19 cellular contexts compared by ENCODE assay signal in genomic region chr1:40785446-40785845, GRCh38. TPM values are rescaled to one million over a fixed set of nuclear protein-coding genes. Genes with fewer than 3 reads are reported as not detected.
DNase-seq lines count a peak whose midpoint lies in the region; ATAC-seq, FAIRE-seq and TF ChIP-seq lines count a peak whose summit lies in the region.
"Had no signal": no experiment of that assay in that cellular context is flagged by ENCODE, and none has a peak within 500 bp of the region (broad histone marks: within the 10 kb centered on the region; RNA-seq: fewer than 3 reads in every experiment).

No MANE protein-coding gene starts in this region.

- ATAC-seq in CD8-positive, alpha-beta T cell: no peak
- ATAC-seq in T-helper 17 cell (no peak), gastroesophageal sphincter (no peak)
- ATAC-seq: left lung, right lobe of liver had no signal

- TF ChIP-seq CTCF in CD8-positive, alpha-beta T cell (IDR thresholded peaks at IDR 0.05): no peak
- TF ChIP-seq CTCF in gastroesophageal sphincter (IDR thresholded peaks at IDR 0.05): no peak

- no peak for DNase-seq in CD8-positive, alpha-beta T cell
- DNase-seq in T-helper 17 cell: no peak
- no peak for DNase-seq in RCC 7860 (ENCODE audit: low spot score)
- DNase-seq in NCI-H1092 (lab: John Stamatoyannopoulos, UW): no peak
- DNase-seq in superior temporal gyrus (ENCODE audit: extremely low spot score): no peak
- no peak for DNase-seq in HPDE6-E6E7 (ENCODE audit: extremely low spot score)
- DNase-seq: activated CD8-positive, alpha-beta memory T cell treated with anti-CD3 and anti-CD28 coated beads, Interleukin-2, amount 50 U/mL, for 4 hours; central memory CD4-positive, alpha-beta T cell; DMS153; left lung; NCI-H1930; SJCRH30; stimulated activated CD4-positive, alpha-beta T cell treated with anti-CD3 and anti-CD28 coated beads, Interleukin-2, amount 100 ng/mL, for 24 hours; T1000; thyroid gland had no signal

- H3K4me3 ChIP-seq in CD8-positive, alpha-beta T cell (ENCODE audit: low read depth, low read length): no peak overlapping the region
- peak overlapping the region; percentile 66 to 76 for H3K4me3 ChIP-seq in gastroesophageal sphincter
- peak overlapping the region; percentile 74 for H3K4me3 ChIP-seq in rectal smooth muscle tissue (ENCODE audit: low read length)
- H3K4me3 ChIP-seq: right lobe of liver, SJCRH30, thyroid gland had no signal

- no peak for FAIRE-seq in RCC 7860 (lab: Jason Lieb, UNC)
- FAIRE-seq: GM18507 had no signal

- H3K4me1 ChIP-seq in CD8-positive, alpha-beta T cell (ENCODE audit: insufficient read depth, low read length): peaks cover 7% of the 10 kb centered on the region
- peaks cover 0 to 84% (median 31%) of the 10 kb centered on the region in 3 donors for H3K4me1 ChIP-seq in gastroesophageal sphincter
- peaks cover 40% of the 10 kb centered on the region for H3K4me1 ChIP-seq in rectal smooth muscle tissue (ENCODE audit: control insufficient read depth, insufficient read depth, low read length)

- peaks cover 9% of the 10 kb centered on the region for H3K4me1 Mint-ChIP-seq in CD8-positive, alpha-beta T cell (ENCODE audit: low read depth)
- H3K4me1 Mint-ChIP-seq in T-helper 17 cell: peaks cover 11% of the 10 kb centered on the region

- intact Hi-C loops in CD8-positive, alpha-beta T cell (cut with DNase I, micrococcal nuclease): no loop called here

- H3K27me3 Mint-ChIP-seq in CD8-positive, alpha-beta T cell (ENCODE audit: low read depth): peaks cover 17% of the 10 kb centered on the region
- H3K27me3 Mint-ChIP-seq in T-helper 17 cell: peaks cover 37% of the 10 kb centered on the region

- H3K9me3 Mint-ChIP-seq in CD8-positive, alpha-beta T cell: no peaks in the 10 kb centered on the region

- no peak for TF ChIP-seq EP300 in gastroesophageal sphincter (IDR thresholded peaks at IDR 0.05)

- H3K27me3 ChIP-seq in CD8-positive, alpha-beta T cell (ENCODE audit: insufficient read depth, low read length): peaks cover 10% of the 10 kb centered on the region
- H3K27me3 ChIP-seq in gastroesophageal sphincter (no peaks in the 10 kb centered on the region), rectal smooth muscle tissue (ENCODE audit: control insufficient read depth, insufficient read depth, low read length) (no peaks in the 10 kb centered on the region)
- H3K27me3 ChIP-seq: right lobe of liver, thyroid gland had no signal

- H3K27ac ChIP-seq in CD8-positive, alpha-beta T cell (ENCODE audit: low read depth, low read length): no peak overlapping the region
- H3K27ac ChIP-seq in gastroesophageal sphincter (peak overlapping the region; percentile 77 to 94 (median 91)), rectal smooth muscle tissue (ENCODE audit: low read depth, low read length) (peak overlapping the region; percentile 88)
- H3K27ac ChIP-seq: left lung, right lobe of liver, SJCRH30, thyroid gland had no signal

- H3K9me3 ChIP-seq in CD8-positive, alpha-beta T cell (ENCODE audit: low read length): no peaks in the 10 kb centered on the region
- H3K9me3 ChIP-seq in T-helper 17 cell (ENCODE audit: control insufficient read depth, low read length, poor library complexity, severe bottlenecking) (no peaks in the 10 kb centered on the region), gastroesophageal sphincter (no peaks in the 10 kb centered on the region)
- H3K9me3 ChIP-seq: left lung, right lobe of liver, SJCRH30, thyroid gland had no signal

- no peak for TF ChIP-seq POLR2A in gastroesophageal sphincter (IDR thresholded peaks at IDR 0.05)

- POLR2A ChIA-PET in CD8-positive, alpha-beta T cell (lab: Charles Lee): no interaction called here

- peak overlapping the region; percentile 73 for H3K4me3 Mint-ChIP-seq in CD8-positive, alpha-beta T cell
- peak overlapping the region; percentile 31 for H3K4me3 Mint-ChIP-seq in T-helper 17 cell

- WGBS in gastroesophageal sphincter (ENCODE audit: low coverage in 1 of 2), 2 donors: 83% methylated on average over 1 of the region's 7 CpGs; no CpG with 5 or more reads in 1 of the 2 donors

- H3K9ac ChIP-seq in rectal smooth muscle tissue (ENCODE audit: low read length): peak overlapping the region; percentile 27

- no peaks in the 10 kb centered on the region for H3K36me3 Mint-ChIP-seq in CD8-positive, alpha-beta T cell
- peaks cover 4% of the 10 kb centered on the region for H3K36me3 Mint-ChIP-seq in T-helper 17 cell (ENCODE audit: low read depth)

- H3K27ac Mint-ChIP-seq in CD8-positive, alpha-beta T cell: no peak overlapping the region
- H3K27ac Mint-ChIP-seq in T-helper 17 cell: no peak overlapping the region

- CTCF ChIA-PET in CD8-positive, alpha-beta T cell (lab: Charles Lee): interaction anchor here (10.0 kb wide), 1 partner anchor 10 kb away, joined by 67 read pairs; no protein-coding TSS in a partner anchor

- no peaks in the 10 kb centered on the region for H3K36me3 ChIP-seq in CD8-positive, alpha-beta T cell (ENCODE audit: insufficient read depth, low read length)
- H3K36me3 ChIP-seq in gastroesophageal sphincter: no peaks in the 10 kb centered on the region
- H3K36me3 ChIP-seq in rectal smooth muscle tissue (ENCODE audit: control insufficient read depth, insufficient read depth, low read length): no peaks in the 10 kb centered on the region
- H3K36me3 ChIP-seq: left lung, right lobe of liver, SJCRH30, thyroid gland had no signal

RNA-seq across cellular contexts. Expression of gene KCNQ4, which starts 1.9 kb away (rescaled TPM):
- under 1 TPM; 0.31 to 0.35 TPM for total RNA-seq in CD8-positive, alpha-beta T cell
- total RNA-seq in T-helper 17 cell (under 1 TPM; 0.17 to 0.86 TPM), gastroesophageal sphincter (10 to 100 TPM in 3 of 4 donors, 1 to 10 TPM in 1; 6.1 to 25.5 (median 10.2) TPM)
